ENCODE assay signal across 18 cellular contexts in the genomic region with DNA sequence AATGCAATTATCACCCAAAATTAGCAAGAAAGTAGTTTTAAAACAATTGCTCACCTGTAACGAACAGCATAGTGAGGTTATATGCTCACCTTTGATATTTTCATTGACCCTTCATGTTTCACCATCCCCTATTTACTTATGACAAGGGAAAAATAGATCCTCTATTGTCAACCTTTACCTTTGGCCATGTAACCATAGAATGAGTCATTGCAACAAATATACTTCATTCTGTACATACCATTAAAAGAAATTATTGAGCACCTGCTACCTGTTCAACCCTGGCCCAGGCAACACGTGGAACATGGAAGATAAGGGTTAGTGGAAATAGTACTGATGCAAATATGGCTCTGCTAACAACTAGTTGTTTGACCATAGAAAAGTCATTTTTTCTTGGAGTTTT. TPM values are rescaled to one million over a fixed set of nuclear protein-coding genes. Genes with fewer than 3 reads are reported as not detected.
"Had no signal": no experiment of that assay in that cellular context is flagged by ENCODE, and none has a peak within 500 bp of the region (broad histone marks: within the 10 kb centered on the region; RNA-seq: fewer than 3 reads in every experiment).

No MANE protein-coding gene starts in this region.

- DNase-seq: activated CD4-positive, alpha-beta T cell treated with anti-CD3 and anti-CD28 coated beads, Interleukin-2, amount 10 ng/mL, durations not matched to agents 7 days and 5 days; activated CD4-positive, CD25-positive, alpha-beta regulatory T cell; activated naive CD4-positive, alpha-beta T cell treated with Interleukin-2 at 50 U/mL for 16 hours; activated naive CD8-positive, alpha-beta T cell treated with anti-CD3 and anti-CD28 coated beads, Interleukin-2, amount 50 U/mL, for 24 hours; aorta; cerebellar nuclear complex; effector CD8-positive, alpha-beta T cell; foreskin fibroblast; glutamatergic neuron; immature natural killer cell; mesendoderm; nucleus accumbens; stimulated activated CD4-positive, alpha-beta T cell treated with anti-CD3 and anti-CD28 coated beads, Interleukin-15, amount 100 ng/mL, for 24 hours; stimulated activated CD4-positive, alpha-beta T cell treated with anti-CD3 and anti-CD28 coated beads, Interleukin-4, amount 100 ng/mL, for 1 hour; stimulated activated naive CD4-positive, alpha-beta T cell; tibial artery; uterus had no signal

- ATAC-seq: activated naive CD8-positive, alpha-beta T cell treated with anti-CD3 and anti-CD28 coated beads, Interleukin-2, amount 50 U/mL, for 24 hours; activated T-helper 17 cell treated with anti-CD3 and anti-CD28 coated beads, Interleukin-2, amount 50 U/mL, for 72 hours had no signal

RNA-seq across cellular contexts. Expression of a gene that starts 20.2 kb away (rescaled TPM):
- total RNA-seq: activated CD4-positive, alpha-beta T cell treated with anti-CD3 and anti-CD28 coated beads, Interleukin-2, amount 10 ng/mL, durations not matched to agents 7 days and 5 days; activated T-helper 17 cell treated with anti-CD3 and anti-CD28 coated beads, Interleukin-2, amount 50 U/mL, for 72 hours had no signal
